17 cellular contexts compared by ENCODE assay signal in genomic region chr1:234920136-234920842, GRCh38.
DNase-seq lines count a peak whose midpoint lies in the region; ATAC-seq and TF ChIP-seq lines count a peak whose summit lies in the region.
"Had no signal": no experiment of that assay in that cellular context is flagged by ENCODE, and none has a peak within 500 bp of the region (broad histone marks: within the 10 kb centered on the region; RNA-seq: fewer than 3 reads in every experiment).

No MANE protein-coding gene starts in this region.

- TF ChIP-seq CTCF in endothelial cell (IDR thresholded peaks at IDR 0.05; ENCODE audit: unreplicated experiment) (no peak), thyroid gland (IDR thresholded peaks at IDR 0.05) (no peak)

- H3K4me1 ChIP-seq in neuronal stem cell (ENCODE audit: control insufficient read depth in 2 of 2, insufficient read depth in 1 of 2, low read depth in 1 of 2, low read length in 2 of 2) (peaks cover 15 to 30% of the 10 kb centered on the region in 2 donors), thyroid gland (peaks cover 53 to 74% of the 10 kb centered on the region in 2 donors)

- H2BK12ac ChIP-seq in neuronal stem cell (ENCODE audit: low read length): peak overlapping the region; percentile 4

- ATAC-seq in HG03378 (IDR thresholded peaks at IDR 0.05; ENCODE audit: unreplicated experiment): no peak

- no peak overlapping the region for H3K23ac ChIP-seq in neuronal stem cell (ENCODE audit: low read depth, low read length, poor library complexity)

- H3K36me3 Mint-ChIP-seq in activated T-cell treated with anti-CD3 and anti-CD28 coated beads, Interleukin-2, amount 50 U/mL, for 24 hours (ENCODE audit: low read depth): no peaks in the 10 kb centered on the region
- no peaks in the 10 kb centered on the region for H3K36me3 Mint-ChIP-seq in endothelial cell (ENCODE audit: low read depth, unreplicated experiment)

- H3K4me3 ChIP-seq in neuronal stem cell (ENCODE audit: low read length in 2 of 2) (no peak overlapping the region), thyroid gland (replicated peaks in 1 of 3) (no peak overlapping the region)
- H3K4me3 ChIP-seq: HAP-1, SJSA1 had no signal

- H3K4me2 ChIP-seq in neuronal stem cell (ENCODE audit: insufficient read depth, low read length, poor library complexity, severe bottlenecking): no peak overlapping the region

- peak; percentile 18 for DNase-seq in activated T-cell treated with anti-CD3 and anti-CD28 coated beads, Interleukin-2, amount 50 U/mL, for 24 hours
- DNase-seq in activated T-cell treated with anti-CD3 and anti-CD28 coated beads, Interleukin-2, amount 50 U/mL, for 48 hours: no peak
- DNase-seq in endothelial cell (ENCODE audit: low spot score) (no peak), neuronal stem cell (ENCODE audit: low spot score) (no peak), thyroid gland (no peak), OCI-M1 (lab: John Stamatoyannopoulos, UW) (no peak)
- DNase-seq in NK-92 treated with Interleukin-12 subunit alpha and Interleukin-12 subunit beta, amount 100 ng/mL, for 24 hours (lab: John Stamatoyannopoulos, UW): no peak
- DNase-seq: 8988T; activated CD4-positive, alpha-beta T cell treated with anti-CD3 and anti-CD28 coated beads, Interleukin-2, amount 10 ng/mL, durations not matched to agents 24 days and 14 days; C1 segment of cervical spinal cord; NCI-H1694; substantia nigra had no signal

- peak overlapping the region; percentile 86 for H3K18ac ChIP-seq in neuronal stem cell (ENCODE audit: low read length)

- no peak for TF ChIP-seq POLR2A in thyroid gland (IDR thresholded peaks at IDR 0.05)

- peak overlapping the region; percentile 16 for H2BK15ac ChIP-seq in neuronal stem cell (ENCODE audit: low read length)

- H3K27me3 ChIP-seq in neuronal stem cell (ENCODE audit: control insufficient read depth in 3 of 3, insufficient read depth in 3 of 3, low read depth in 1 of 3, low read length in 3 of 3) (no peaks in the 10 kb centered on the region), thyroid gland (no peaks in the 10 kb centered on the region)
- H3K27me3 ChIP-seq: SJSA1 had no signal

- H3K9me3 ChIP-seq in neuronal stem cell (replicated peaks in 1 of 2; ENCODE audit: control insufficient read depth in 2 of 2, insufficient read depth in 1 of 2, low read depth in 1 of 2, low read length in 2 of 2): peaks cover 0 to 7% of the 10 kb centered on the region in 2 donors
- no peaks in the 10 kb centered on the region for H3K9me3 ChIP-seq in thyroid gland
- H3K9me3 ChIP-seq: HAP-1, SJSA1 had no signal

- H2BK120ac ChIP-seq in neuronal stem cell (ENCODE audit: low read depth, low read length): no peak overlapping the region

- no peak overlapping the region for H2BK5ac ChIP-seq in neuronal stem cell (ENCODE audit: low read length)

- H3K9ac ChIP-seq in neuronal stem cell (ENCODE audit: low read depth, low read length, poor library complexity): no peak overlapping the region

- no peaks in the 10 kb centered on the region for H3K27me3 Mint-ChIP-seq in activated T-cell treated with anti-CD3 and anti-CD28 coated beads, Interleukin-2, amount 50 U/mL, for 24 hours
- peaks cover 12% of the 10 kb centered on the region for H3K27me3 Mint-ChIP-seq in endothelial cell (ENCODE audit: unreplicated experiment)
- H3K27me3 Mint-ChIP-seq: activated CD4-positive, alpha-beta T cell treated with anti-CD3 and anti-CD28 coated beads, Interleukin-2, amount 10 ng/mL, durations not matched to agents 24 days and 14 days; activated naive CD8-positive, alpha-beta T cell; progenitor cell of endocrine pancreas had no signal

- peaks cover 4% of the 10 kb centered on the region for H3K4me1 Mint-ChIP-seq in activated T-cell treated with anti-CD3 and anti-CD28 coated beads, Interleukin-2, amount 50 U/mL, for 24 hours (ENCODE audit: low read depth)
- peaks cover 71% of the 10 kb centered on the region for H3K4me1 Mint-ChIP-seq in endothelial cell (ENCODE audit: unreplicated experiment)

- peak overlapping the region; percentile 35 for H2AK5ac ChIP-seq in neuronal stem cell (ENCODE audit: low read depth, low read length)

- H3K9me3 Mint-ChIP-seq in activated T-cell treated with anti-CD3 and anti-CD28 coated beads, Interleukin-2, amount 50 U/mL, for 24 hours: no peaks in the 10 kb centered on the region
- H3K9me3 Mint-ChIP-seq in endothelial cell (ENCODE audit: unreplicated experiment): no peaks in the 10 kb centered on the region

- H3K4me3 Mint-ChIP-seq in activated T-cell treated with anti-CD3 and anti-CD28 coated beads, Interleukin-2, amount 50 U/mL, for 24 hours: no peak overlapping the region
- no peak overlapping the region for H3K4me3 Mint-ChIP-seq in endothelial cell (ENCODE audit: unreplicated experiment)
- H3K4me3 Mint-ChIP-seq: activated CD4-positive, alpha-beta T cell treated with anti-CD3 and anti-CD28 coated beads, Interleukin-2, amount 10 ng/mL, durations not matched to agents 24 days and 14 days; activated naive CD8-positive, alpha-beta T cell had no signal

- intact Hi-C loops in thyroid gland (cut with DNase I): loop anchor here (5.0 to 10.0 kb wide), 2 partner anchors 205 to 313 kb away; no protein-coding TSS in a partner anchor

- H3K4ac ChIP-seq in neuronal stem cell (ENCODE audit: low read length): no peak overlapping the region

- no CpG with 5 or more reads among the region's 8 CpGs for WGBS in neuronal stem cell (ENCODE audit: extremely low coverage in 2 of 2, insufficient read length in 2 of 2, insufficient replicate concordance in 1 of 2), 2 donors
- WGBS in thyroid gland, 2 donors: 85% methylated on average over 8 of the region's 8 CpGs

- no peak overlapping the region for H2AFZ ChIP-seq in neuronal stem cell (ENCODE audit: low read length)

- peak overlapping the region; percentile 17 for H3K14ac ChIP-seq in neuronal stem cell (ENCODE audit: low read length)

- no peak overlapping the region for H4K91ac ChIP-seq in neuronal stem cell (ENCODE audit: low read depth, low read length, poor library complexity)

- no peaks in the 10 kb centered on the region for H3K36me3 ChIP-seq in neuronal stem cell (replicated peaks in 1 of 2; ENCODE audit: control insufficient read depth in 2 of 2, insufficient read depth in 2 of 2, low read length in 2 of 2)
- H3K36me3 ChIP-seq in thyroid gland: no peaks in the 10 kb centered on the region
- H3K36me3 ChIP-seq: HAP-1, SJSA1 had no signal

- H3K79me1 ChIP-seq in neuronal stem cell (ENCODE audit: low read depth, low read length): no peaks in the 10 kb centered on the region

- no peak overlapping the region for H3K27ac Mint-ChIP-seq in activated T-cell treated with anti-CD3 and anti-CD28 coated beads, Interleukin-2, amount 50 U/mL, for 24 hours
- H3K27ac Mint-ChIP-seq in endothelial cell (ENCODE audit: unreplicated experiment): peak overlapping the region; percentile 96
- H3K27ac Mint-ChIP-seq: activated CD4-positive, alpha-beta T cell treated with anti-CD3 and anti-CD28 coated beads, Interleukin-2, amount 10 ng/mL, durations not matched to agents 24 days and 14 days; activated naive CD8-positive, alpha-beta T cell; progenitor cell of endocrine pancreas had no signal

- H3K27ac ChIP-seq in neuronal stem cell (replicated peaks; ENCODE audit: low read length): no peak overlapping the region
- peak overlapping the region; percentile 75 to 91 (median 87) for H3K27ac ChIP-seq in thyroid gland
- H3K27ac ChIP-seq: SJSA1 had no signal

- H4K8ac ChIP-seq in neuronal stem cell (ENCODE audit: low read depth, low read length): no peak overlapping the region
